8 cellular contexts compared by ENCODE assay signal in genomic region chr2:161160226-161161073, GRCh38. TPM values are rescaled to one million over a fixed set of nuclear protein-coding genes. Genes with fewer than 3 reads are reported as not detected.
DNase-seq lines count a peak whose midpoint lies in the region; ATAC-seq and TF ChIP-seq lines count a peak whose summit lies in the region.

Gene TANK (plus strand): TSS chr2:161160428. CDS start chr2:161179663, 19,235 bp downstream.

- peaks cover 33% of the 10 kb centered on the region for H3K36me3 Mint-ChIP-seq in activated naive CD8-positive, alpha-beta T cell treated with anti-CD3 and anti-CD28 coated beads, Interleukin-2, amount 50 U/mL, for 24 hours (ENCODE audit: low read depth)

- H3K23ac ChIP-seq in trophoblast cell (ENCODE audit: low read length) = no peak within 1 kb of the TSS

- no peaks in the 10 kb centered on the region for H3K27me3 Mint-ChIP-seq in activated naive CD8-positive, alpha-beta T cell treated with anti-CD3 and anti-CD28 coated beads, Interleukin-2, amount 50 U/mL, for 24 hours

- peak within 1 kb of the TSS; percentile 94 for H4K91ac ChIP-seq in trophoblast cell (ENCODE audit: low read depth, low read length)

- peak within 1 kb of the TSS; percentile 91 for H3K9ac ChIP-seq in trophoblast cell (ENCODE audit: low read length)

- intact Hi-C loops in transverse colon (cut with DNase I; ENCODE audit: low total_unique reads) = no loop called here

- H3K9me3 Mint-ChIP-seq in activated naive CD8-positive, alpha-beta T cell treated with anti-CD3 and anti-CD28 coated beads, Interleukin-2, amount 50 U/mL, for 24 hours = no peaks in the 10 kb centered on the region

- peak within 1 kb of the TSS; percentile 82 for H2BK120ac ChIP-seq in trophoblast cell (ENCODE audit: insufficient read depth, low read length, poor library complexity)

- H3K79me1 ChIP-seq in trophoblast cell (ENCODE audit: low read length) = peaks cover 7% of the 10 kb centered on the region

- peak within 1 kb of the TSS; percentile 99 for H3K4me3 Mint-ChIP-seq in activated naive CD8-positive, alpha-beta T cell treated with anti-CD3 and anti-CD28 coated beads, Interleukin-2, amount 50 U/mL, for 24 hours

- H2AFZ ChIP-seq in trophoblast cell (ENCODE audit: insufficient read depth, low read length, poor library complexity) = peak within 1 kb of the TSS; percentile 77

- TF ChIP-seq POLR2A in transverse colon (IDR thresholded peaks at IDR 0.05) = peak; percentile 99

- peaks cover 7% of the 10 kb centered on the region for H3K79me2 ChIP-seq in trophoblast cell (ENCODE audit: control insufficient read depth, insufficient read depth, low read length, poor library complexity)

- in situ Hi-C loops in transverse colon (cut with MboI; ENCODE audit: low pct_ligation_motif_present in 1 of 4, low pct_unique_long_range_greater_than_20kb in 1 of 4, low sequenced_read_pairs in 3 of 4) = no loop called here

- H3K27ac Mint-ChIP-seq in activated naive CD8-positive, alpha-beta T cell treated with anti-CD3 and anti-CD28 coated beads, Interleukin-2, amount 50 U/mL, for 24 hours = peak within 1 kb of the TSS; percentile 100

- TF ChIP-seq CTCF in GM12864 (IDR thresholded peaks at IDR 0.05; ENCODE audit: low read depth, low read length, missing control alignments) = peak; percentile 5
- TF ChIP-seq CTCF in cardiac muscle cell (IDR thresholded peaks at IDR 0.05; ENCODE audit: low read depth, low read length) = no peak
- no peak for TF ChIP-seq CTCF in transverse colon (IDR thresholded peaks at IDR 0.05)

- H3K4me1 Mint-ChIP-seq in activated naive CD8-positive, alpha-beta T cell treated with anti-CD3 and anti-CD28 coated beads, Interleukin-2, amount 50 U/mL, for 24 hours = peaks cover 54% of the 10 kb centered on the region

- H3K4me3 ChIP-seq in GM12864 (ENCODE audit: low read depth, low read length) (peak within 1 kb of the TSS; percentile 78), cardiac muscle cell (peak within 1 kb of the TSS; percentile 82), trophoblast cell (ENCODE audit: low read depth, low read length) (peak within 1 kb of the TSS; percentile 92), transverse colon (peak within 1 kb of the TSS; percentile 60 to 82 (median 69))

- no peaks in the 10 kb centered on the region for H3K27me3 ChIP-seq in cardiac muscle cell
- H3K27me3 ChIP-seq in trophoblast cell (ENCODE audit: insufficient read depth, low read length) = no peaks in the 10 kb centered on the region
- H3K27me3 ChIP-seq in transverse colon = no peaks in the 10 kb centered on the region

- H3K9me3 ChIP-seq in cardiac muscle cell (ENCODE audit: low read depth) (no peaks in the 10 kb centered on the region), trophoblast cell (ENCODE audit: insufficient read depth, low read depth, low read length) (no peaks in the 10 kb centered on the region), transverse colon (no peaks in the 10 kb centered on the region)

- peak; percentile 94 for DNase-seq in GM12864 (ENCODE audit: low read depth)
- peak; percentile 26 for DNase-seq in NCI-H128 (lab: John Stamatoyannopoulos, UW; ENCODE audit: unreplicated experiment)
- peak; percentile 97 for DNase-seq in SW480 (ENCODE audit: low spot score)
- peak; percentile 88 for DNase-seq in activated naive CD8-positive, alpha-beta T cell treated with anti-CD3 and anti-CD28 coated beads, Interleukin-2, amount 50 U/mL, for 24 hours
- peak; percentile 91 to 99 for DNase-seq in cardiac muscle cell (ENCODE audit: low read depth in 1 of 2, low spot score in 1 of 2)
- peak; percentile 92 to 94 for DNase-seq in trophoblast cell
- DNase-seq in transverse colon = peak; percentile 94

- peak within 1 kb of the TSS; percentile 21 for H2BK12ac ChIP-seq in trophoblast cell (ENCODE audit: low read length)

- peak within 1 kb of the TSS; percentile 75 for H3K4ac ChIP-seq in trophoblast cell (ENCODE audit: low read depth, low read length)

- peak; percentile 89 for ATAC-seq in HG02678 (IDR thresholded peaks at IDR 0.05; ENCODE audit: unreplicated experiment)
- peak; percentile 95 for ATAC-seq in activated naive CD8-positive, alpha-beta T cell treated with anti-CD3 and anti-CD28 coated beads, Interleukin-2, amount 50 U/mL, for 24 hours

- peak within 1 kb of the TSS; percentile 92 for H3K18ac ChIP-seq in trophoblast cell (ENCODE audit: low read length)

- TF ChIP-seq EP300 in transverse colon (IDR thresholded peaks at IDR 0.05; ENCODE audit: low read depth) = no peak

- H3K14ac ChIP-seq in trophoblast cell (ENCODE audit: low read length) = peak within 1 kb of the TSS; percentile 95

- H3K27ac ChIP-seq in cardiac muscle cell (peak within 1 kb of the TSS; percentile 86), trophoblast cell (ENCODE audit: low read depth, low read length) (peak within 1 kb of the TSS; percentile 88), transverse colon (peak within 1 kb of the TSS; percentile 94 to 97 (median 96))

- H3K4me2 ChIP-seq in trophoblast cell (ENCODE audit: low read length) = peak within 1 kb of the TSS; percentile 97

- H4K8ac ChIP-seq in trophoblast cell (ENCODE audit: low read depth, low read length) = peak within 1 kb of the TSS; percentile 87

- no CpG with 5 or more reads among the region's 50 CpGs for WGBS in trophoblast cell (ENCODE audit: extremely low coverage, insufficient coverage, insufficient read length)
- WGBS in transverse colon (ENCODE audit: low coverage in 1 of 2), 2 donors = 0% methylated on average over 2 to 49 of the region's 50 CpGs

- H2BK5ac ChIP-seq in trophoblast cell (ENCODE audit: low read depth, low read length, poor library complexity) = peak within 1 kb of the TSS; percentile 83

- H2AK5ac ChIP-seq in trophoblast cell (ENCODE audit: low read length) = peak within 1 kb of the TSS; percentile 86

- H3K36me3 ChIP-seq in cardiac muscle cell (peaks cover 7% of the 10 kb centered on the region), trophoblast cell (ENCODE audit: control insufficient read depth in 1 of 2, insufficient read depth in 2 of 2, low read length in 2 of 2) (no peaks in the 10 kb centered on the region), transverse colon (peaks cover 0 to 8% (median 0%) of the 10 kb centered on the region in 4 donors)

- H3K4me1 ChIP-seq in cardiac muscle cell (ENCODE audit: low read depth) (peaks cover 8% of the 10 kb centered on the region), trophoblast cell (ENCODE audit: control insufficient read depth in 1 of 2, insufficient read depth in 2 of 2, low read length in 2 of 2) (no peaks in the 10 kb centered on the region), transverse colon (peaks cover 8 to 53% (median 26%) of the 10 kb centered on the region in 4 donors)

- peak within 1 kb of the TSS; percentile 87 for H4K12ac ChIP-seq in trophoblast cell (ENCODE audit: low read depth, low read length)

RNA-seq across cellular contexts. Expression of gene TANK, which starts in this region (rescaled TPM):
- 17.9 and 19.5 TPM in 2 replicates for total RNA-seq in cardiac muscle cell
- 33.2 and 37.3 TPM in 2 replicates for polyA plus RNA-seq in cardiac muscle cell
- 73.9 and 77.5 TPM in 2 replicates for polyA plus RNA-seq in trophoblast cell (2013)
- 100 to 1,000 TPM in 1 of 4 donors, 10 to 100 TPM in 3; 35.0 to 107 (median 58.0) TPM for total RNA-seq in transverse colon

Comparison
In these comparisons a context has a peak if more than half of its experiments do, and no peak if none do; other contexts are left out.
1. Peak in every context shown above with its lines: DNase-seq, ATAC-seq, H3K4me3 ChIP-seq and H3K27ac ChIP-seq.
2. DNase-seq: peak in every context shown above with its lines; median percentile 97 in SW480; 95 in cardiac muscle cell; 94 in GM12864; 94 in transverse colon; 93 in trophoblast cell; 88 in activated naive CD8-positive, alpha-beta T cell treated with anti-CD3 and anti-CD28 coated beads, Interleukin-2, amount 50 U/mL, for 24 hours; 26 in NCI-H128.